ENCODE assay signal across 19 cellular contexts in the genomic region with DNA sequence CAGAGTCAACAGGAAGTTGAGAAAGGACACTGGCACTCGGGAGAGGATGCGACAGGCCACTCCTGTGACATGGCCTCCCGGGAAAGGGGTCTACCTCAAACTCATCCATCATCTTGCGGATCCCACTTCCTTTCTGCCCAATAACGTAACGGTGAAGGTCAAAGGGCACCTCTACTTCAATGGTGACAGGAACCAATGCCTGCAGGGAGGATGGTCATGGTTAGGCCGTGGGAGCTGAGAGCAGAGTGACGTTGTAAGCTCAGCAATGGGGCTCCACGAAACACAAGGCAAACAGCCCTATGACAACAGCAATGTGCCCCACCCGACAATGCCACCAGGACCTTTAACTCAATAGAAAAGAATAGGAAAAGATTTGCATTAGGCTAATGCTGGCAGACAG.
"Had no signal": no experiment of that assay in that cellular context is flagged by ENCODE, and none has a peak within 500 bp of the region (broad histone marks: within the 10 kb centered on the region; RNA-seq: fewer than 3 reads in every experiment).

No MANE protein-coding gene starts in this region.

- H3K36me3 ChIP-seq: neural progenitor cell had no signal

- FAIRE-seq: astrocyte, endometrium had no signal

- H3K4me2 ChIP-seq: neural progenitor cell had no signal

- H3K27me3 ChIP-seq: foreskin keratinocyte, neural progenitor cell, tibial artery had no signal

- H3K27ac ChIP-seq: coronary artery, foreskin keratinocyte, neural progenitor cell, psoas muscle, tibial artery, WERI-Rb-1 had no signal

- H3K4me1 ChIP-seq: foreskin keratinocyte, neural progenitor cell, psoas muscle, tibial artery had no signal

- H3K9me3 ChIP-seq: psoas muscle, tibial artery had no signal

- ATAC-seq: foreskin keratinocyte; naive thymus-derived CD4-positive, alpha-beta T cell; psoas muscle; SK-N-SH treated with all-trans-retinoic acid at 6 μM for 48 hours had no signal

- DNase-seq: activated CD4-positive, alpha-beta T cell treated with anti-CD3 and anti-CD28 coated beads for 1 hour; activated naive CD4-positive, alpha-beta T cell treated with Interleukin-2 at 50 U/mL for 16 hours; activated naive CD8-positive, alpha-beta T cell treated with anti-CD3 and anti-CD28 coated beads for 36 hours; activated T-cell treated with anti-CD3 and anti-CD28 coated beads, Interleukin-2, amount 50 U/mL, for 1 hour; cerebellar nuclear complex; foreskin keratinocyte; glutamatergic neuron; hippocampal formation; naive thymus-derived CD4-positive, alpha-beta T cell; stimulated activated CD4-positive, alpha-beta T cell treated with anti-CD3 and anti-CD28 coated beads, Interleukin-12 subunit alpha, Interleukin-12 subunit beta, amount 100 ng/mL, for 4 hours; substantia nigra; tibial artery; WERI-Rb-1 had no signal

- H3K9ac ChIP-seq: neural progenitor cell had no signal

- H3K4me3 ChIP-seq: coronary artery, neural progenitor cell, psoas muscle, tibial artery had no signal
